Comparison of ENCODE assay signal across 37 cellular contexts in the genomic region with DNA sequence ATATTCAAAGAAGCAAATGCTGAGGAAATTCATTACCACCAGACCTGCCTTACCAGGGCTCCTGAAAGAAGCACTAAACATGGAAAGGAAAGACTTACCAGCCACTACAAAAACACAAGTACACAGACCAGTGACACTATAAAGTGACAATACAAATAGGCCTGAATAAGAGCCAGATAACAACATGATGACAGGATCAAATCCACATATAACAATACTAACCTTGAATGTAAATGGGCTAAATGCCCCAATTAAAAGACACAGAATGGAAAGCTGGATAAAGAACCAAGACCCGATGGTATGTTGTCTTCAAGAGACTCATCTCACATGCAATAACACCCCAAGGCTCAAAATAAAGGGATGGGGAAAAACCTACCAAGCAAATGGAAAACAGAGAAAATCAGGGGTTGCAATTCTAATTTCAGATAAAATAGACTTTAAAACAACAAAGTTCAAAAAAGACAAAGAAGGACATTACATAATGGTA.
"Had no signal": no experiment of that assay in that cellular context is flagged by ENCODE, and none has a peak within 500 bp of the region (broad histone marks: within the 10 kb centered on the region; RNA-seq: fewer than 3 reads in every experiment).

No MANE protein-coding gene starts in this region.

- H3K4me3 ChIP-seq: adrenal gland, ascending aorta, body of pancreas, breast epithelium, cardiac muscle cell had no signal

- ATAC-seq: activated naive CD4-positive, alpha-beta T cell treated with anti-CD3 and anti-CD28 coated beads, Interleukin-2, amount 50 U/mL, for 72 hours; activated naive CD8-positive, alpha-beta T cell treated with anti-CD3 and anti-CD28 coated beads, Interleukin-2, amount 50 U/mL, for 24 hours; activated T-cell treated with anti-CD3 and anti-CD28 coated beads, Interleukin-2, amount 50 U/mL, for 4 hours; activated T-cell treated with anti-CD3 and anti-CD28 coated beads, Interleukin-2, amount 50 U/mL, for 72 hours; activated T-helper 17 cell treated with anti-CD3 and anti-CD28 coated beads, Interleukin-2, amount 50 U/mL, for 72 hours; body of pancreas had no signal

- DNase-seq: activated effector memory CD4-positive, alpha-beta T cell treated with anti-CD3 and anti-CD28 coated beads, Interleukin-2, amount 50 U/mL, for 16 hours; activated effector memory CD4-positive, alpha-beta T cell treated with Interleukin-2 at 50 U/mL for 16 hours; activated gamma-delta T cell; activated gamma-delta T cell treated with Interleukin-2 at 50 U/mL for 16 hours; activated naive CD4-positive, alpha-beta T cell; activated naive CD4-positive, alpha-beta T cell treated with anti-CD3 and anti-CD28 coated beads for 36 hours; activated naive CD4-positive, alpha-beta T cell treated with anti-CD3 and anti-CD28 coated beads, Interleukin-2, amount 10 ng/mL, durations not matched to agents 7 days and 5 days; activated naive CD4-positive, alpha-beta T cell treated with anti-CD3 and anti-CD28 coated beads, Interleukin-2, amount 50 U/mL, for 16 hours; activated naive CD4-positive, alpha-beta T cell treated with Interleukin-2 at 50 U/mL for 16 hours; activated naive CD8-positive, alpha-beta T cell treated with anti-CD3 and anti-CD28 coated beads for 36 hours; activated naive CD8-positive, alpha-beta T cell treated with anti-CD3 and anti-CD28 coated beads, Interleukin-2, amount 10 ng/mL, durations not matched to agents 7 days and 5 days; activated naive CD8-positive, alpha-beta T cell treated with anti-CD3 and anti-CD28 coated beads, Interleukin-2, amount 50 U/mL, for 24 hours; activated T-cell treated with anti-CD3 and anti-CD28 coated beads, Interleukin-2, amount 50 U/mL, for 24 hours; activated T-cell treated with anti-CD3 and anti-CD28 coated beads, Interleukin-2, amount 50 U/mL, for 4 hours; activated T-cell treated with anti-CD3 and anti-CD28 coated beads, Interleukin-2, amount 50 U/mL, for 48 hours; activated T-cell treated with anti-CD3 and anti-CD28 coated beads, Interleukin-2, amount 50 U/mL, for 72 hours; adrenal gland; amniotic stem cell; amygdala; anterior cingulate cortex; aorta; body of pancreas; brain microvascular endothelial cell; caudate nucleus; central memory CD4-positive, alpha-beta T cell; cerebellar nuclear complex had no signal

- H3K27ac ChIP-seq: adrenal gland, ascending aorta, body of pancreas, brain microvascular endothelial cell, breast epithelium, cardiac muscle cell had no signal

- H3K27me3 Mint-ChIP-seq: activated naive CD4-positive, alpha-beta T cell treated with anti-CD3 and anti-CD28 coated beads, Interleukin-2, amount 10 ng/mL, durations not matched to agents 7 days and 5 days; activated T-helper 17 cell treated with anti-CD3 and anti-CD28 coated beads, Interleukin-2, amount 50 U/mL, for 72 hours had no signal

- H3K9me3 ChIP-seq: adrenal gland, body of pancreas had no signal

- H3K36me3 Mint-ChIP-seq: activated naive CD4-positive, alpha-beta T cell treated with anti-CD3 and anti-CD28 coated beads, Interleukin-2, amount 10 ng/mL, durations not matched to agents 7 days and 5 days; activated naive CD4-positive, alpha-beta T cell treated with anti-CD3 and anti-CD28 coated beads, Interleukin-2, amount 50 U/mL, for 24 hours; activated naive CD4-positive, alpha-beta T cell treated with anti-CD3 and anti-CD28 coated beads, Interleukin-2, amount 50 U/mL, for 72 hours; activated naive CD8-positive, alpha-beta T cell; activated naive CD8-positive, alpha-beta T cell treated with anti-CD3 and anti-CD28 coated beads for 36 hours; activated naive CD8-positive, alpha-beta T cell treated with anti-CD3 and anti-CD28 coated beads, Interleukin-2, amount 10 ng/mL, durations not matched to agents 7 days and 5 days; brain had no signal

- H3K36me3 ChIP-seq: adrenal gland, ascending aorta, brain microvascular endothelial cell, breast epithelium, cardiac muscle cell had no signal

- H3K4me1 ChIP-seq: adrenal gland, ascending aorta, body of pancreas, breast epithelium had no signal

- H3K4me3 Mint-ChIP-seq: activated naive CD4-positive, alpha-beta T cell treated with anti-CD3 and anti-CD28 coated beads for 36 hours; activated naive CD4-positive, alpha-beta T cell treated with anti-CD3 and anti-CD28 coated beads, Interleukin-2, amount 10 ng/mL, durations not matched to agents 7 days and 5 days; activated naive CD4-positive, alpha-beta T cell treated with anti-CD3 and anti-CD28 coated beads, Interleukin-2, amount 50 U/mL, for 24 hours; activated naive CD8-positive, alpha-beta T cell; activated naive CD8-positive, alpha-beta T cell treated with anti-CD3 and anti-CD28 coated beads for 36 hours; activated naive CD8-positive, alpha-beta T cell treated with anti-CD3 and anti-CD28 coated beads, Interleukin-2, amount 10 ng/mL, durations not matched to agents 7 days and 5 days; activated naive CD8-positive, alpha-beta T cell treated with anti-CD3 and anti-CD28 coated beads, Interleukin-2, amount 50 U/mL, for 24 hours; activated T-cell treated with anti-CD3 and anti-CD28 coated beads, Interleukin-2, amount 50 U/mL, for 24 hours; activated T-cell treated with anti-CD3 and anti-CD28 coated beads, Interleukin-2, amount 50 U/mL, for 4 hours; activated T-cell treated with anti-CD3 and anti-CD28 coated beads, Interleukin-2, amount 50 U/mL, for 72 hours; activated T-helper 1 cell treated with anti-CD3 and anti-CD28 coated beads, Interleukin-12 subunit alpha, Interleukin-12 subunit beta, Interleukin-2, Interleukin-4 antibody, amounts not matched to agents 30 ng/mL and 10 ng/mL and 1 ng/mL, durations not matched to agents 14 hours and 24 hours and 36 hours; activated T-helper 17 cell treated with anti-CD3 and anti-CD28 coated beads, Interleukin-2, amount 50 U/mL, for 72 hours; brain; central memory CD8-positive, alpha-beta T cell had no signal

- H3K27ac Mint-ChIP-seq: activated naive CD4-positive, alpha-beta T cell treated with anti-CD3 and anti-CD28 coated beads for 36 hours; activated naive CD4-positive, alpha-beta T cell treated with anti-CD3 and anti-CD28 coated beads, Interleukin-2, amount 10 ng/mL, durations not matched to agents 7 days and 5 days; activated naive CD4-positive, alpha-beta T cell treated with anti-CD3 and anti-CD28 coated beads, Interleukin-2, amount 50 U/mL, for 24 hours; activated naive CD4-positive, alpha-beta T cell treated with anti-CD3 and anti-CD28 coated beads, Interleukin-2, amount 50 U/mL, for 72 hours; activated naive CD8-positive, alpha-beta T cell; activated naive CD8-positive, alpha-beta T cell treated with anti-CD3 and anti-CD28 coated beads for 36 hours; activated naive CD8-positive, alpha-beta T cell treated with anti-CD3 and anti-CD28 coated beads, Interleukin-2, amount 10 ng/mL, durations not matched to agents 7 days and 5 days; activated naive CD8-positive, alpha-beta T cell treated with anti-CD3 and anti-CD28 coated beads, Interleukin-2, amount 50 U/mL, for 24 hours; activated T-cell treated with anti-CD3 and anti-CD28 coated beads, Interleukin-2, amount 50 U/mL, for 24 hours; activated T-cell treated with anti-CD3 and anti-CD28 coated beads, Interleukin-2, amount 50 U/mL, for 72 hours; activated T-helper 1 cell treated with anti-CD3 and anti-CD28 coated beads, Interleukin-12 subunit alpha, Interleukin-12 subunit beta, Interleukin-2, Interleukin-4 antibody, amounts not matched to agents 30 ng/mL and 10 ng/mL and 1 ng/mL, durations not matched to agents 14 hours and 24 hours and 36 hours; activated T-helper 17 cell treated with anti-CD3 and anti-CD28 coated beads, Interleukin-2, amount 50 U/mL, for 72 hours; activated T-helper 2 cell treated with anti-CD3 and anti-CD28 coated beads, Interferon-gamma antibody, Interleukin-2, Interleukin-4, amounts not matched to agents 10 μg/mL and 5 μg/mL and 100 μg/mL, durations not matched to agents 14 hours and 24 hours and 36 hours; brain had no signal

- H3K9me3 Mint-ChIP-seq: activated naive CD4-positive, alpha-beta T cell treated with anti-CD3 and anti-CD28 coated beads for 36 hours; activated naive CD4-positive, alpha-beta T cell treated with anti-CD3 and anti-CD28 coated beads, Interleukin-2, amount 10 ng/mL, durations not matched to agents 7 days and 5 days; activated naive CD4-positive, alpha-beta T cell treated with anti-CD3 and anti-CD28 coated beads, Interleukin-2, amount 50 U/mL, for 72 hours; activated T-cell treated with anti-CD3 and anti-CD28 coated beads, Interleukin-2, amount 50 U/mL, for 4 hours; activated T-cell treated with anti-CD3 and anti-CD28 coated beads, Interleukin-2, amount 50 U/mL, for 72 hours; activated T-helper 1 cell treated with anti-CD3 and anti-CD28 coated beads, Interleukin-12 subunit alpha, Interleukin-12 subunit beta, Interleukin-2, Interleukin-4 antibody, amounts not matched to agents 30 ng/mL and 10 ng/mL and 1 ng/mL, durations not matched to agents 14 hours and 24 hours and 36 hours; activated T-helper 17 cell treated with anti-CD3 and anti-CD28 coated beads, Interleukin-2, amount 50 U/mL, for 72 hours; activated T-helper 2 cell treated with anti-CD3 and anti-CD28 coated beads, Interferon-gamma antibody, Interleukin-2, Interleukin-4, amounts not matched to agents 10 μg/mL and 5 μg/mL and 100 μg/mL, durations not matched to agents 14 hours and 24 hours and 36 hours; central memory CD8-positive, alpha-beta T cell had no signal

- H3K4me1 Mint-ChIP-seq: activated naive CD4-positive, alpha-beta T cell treated with anti-CD3 and anti-CD28 coated beads, Interleukin-2, amount 10 ng/mL, durations not matched to agents 7 days and 5 days; activated naive CD4-positive, alpha-beta T cell treated with anti-CD3 and anti-CD28 coated beads, Interleukin-2, amount 50 U/mL, for 24 hours; activated naive CD8-positive, alpha-beta T cell treated with anti-CD3 and anti-CD28 coated beads for 36 hours; activated naive CD8-positive, alpha-beta T cell treated with anti-CD3 and anti-CD28 coated beads, Interleukin-2, amount 10 ng/mL, durations not matched to agents 7 days and 5 days; activated naive CD8-positive, alpha-beta T cell treated with anti-CD3 and anti-CD28 coated beads, Interleukin-2, amount 50 U/mL, for 24 hours; activated T-helper 17 cell treated with anti-CD3 and anti-CD28 coated beads, Interleukin-2, amount 50 U/mL, for 72 hours; brain; central memory CD8-positive, alpha-beta T cell had no signal
